In the genomic region with DNA sequence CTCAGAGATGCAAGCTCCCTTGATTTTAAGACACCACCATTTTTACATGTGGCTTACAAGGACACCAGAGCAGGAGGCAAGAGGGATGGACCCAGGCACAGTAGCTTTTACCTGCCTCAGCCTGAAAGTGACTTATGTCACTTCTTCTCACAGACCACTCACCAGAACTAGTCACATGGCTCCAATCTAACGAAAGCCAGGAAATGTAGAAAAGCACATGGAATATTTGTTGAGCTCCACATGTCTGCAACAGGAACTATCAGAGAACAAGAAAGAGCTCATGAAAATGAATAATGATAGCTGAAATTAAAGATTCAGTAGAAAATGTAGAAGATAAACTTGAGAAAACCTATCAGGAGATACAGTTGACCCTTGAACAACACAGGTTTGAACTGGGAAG, we compare ENCODE assay signal across 4 cellular contexts.
A peak's percentile ranks its signal among the peaks of the same experiment; 100 is the strongest.
TF ChIP-seq lines count a peak whose summit lies in the region.

No MANE protein-coding gene starts in this region.

TF ChIP-seq in HepG2, 621 proteins besides CTCF, POLR2A, EP300 and RAD21:
- no peak for TF ChIP-seq SRY (CRISPR knock-in tag; IDR thresholded peaks at IDR 0.05)
- TF ChIP-seq, protein P1, sequence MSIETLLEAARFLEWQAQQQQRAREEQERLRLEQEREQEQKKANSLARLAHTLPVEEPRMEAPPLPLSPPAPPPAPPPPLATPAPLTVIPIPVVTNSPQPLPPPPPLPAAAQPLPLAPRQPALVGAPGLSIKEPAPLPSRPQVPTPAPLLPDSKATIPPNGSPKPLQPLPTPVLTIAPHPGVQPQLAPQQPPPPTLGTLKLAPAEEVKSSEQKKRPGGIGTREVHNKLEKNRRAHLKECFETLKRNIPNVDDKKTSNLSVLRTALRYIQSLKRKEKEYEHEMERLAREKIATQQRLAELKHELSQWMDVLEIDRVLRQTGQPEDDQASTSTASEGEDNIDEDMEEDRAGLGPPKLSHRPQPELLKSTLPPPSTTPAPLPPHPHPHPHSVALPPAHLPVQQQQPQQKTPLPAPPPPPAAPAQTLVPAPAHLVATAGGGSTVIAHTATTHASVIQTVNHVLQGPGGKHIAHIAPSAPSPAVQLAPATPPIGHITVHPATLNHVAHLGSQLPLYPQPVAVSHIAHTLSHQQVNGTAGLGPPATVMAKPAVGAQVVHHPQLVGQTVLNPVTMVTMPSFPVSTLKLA (IDR thresholded peaks at IDR 0.05), result peak; percentile 99

TF ChIP-seq in GM23338, 12 proteins besides CTCF, POLR2A, EP300 and RAD21 (continues in another document):
- TF ChIP-seq JUNB (IDR thresholded peaks at IDR 0.05; ENCODE audit: unreplicated experiment), result no peak
- no peak for TF ChIP-seq STAT1 (IDR thresholded peaks at IDR 0.05; ENCODE audit: unreplicated experiment)
- no peak for TF ChIP-seq EZH2 (IDR thresholded peaks at IDR 0.05; ENCODE audit: low read depth, unreplicated experiment)
- TF ChIP-seq EZH2phosphoT487 (IDR thresholded peaks at IDR 0.05; ENCODE audit: unreplicated experiment), result no peak
- TF ChIP-seq ZNF331 (CRISPR knock-in tag; IDR thresholded peaks at IDR 0.05; ENCODE audit: low read depth), result no peak
- TF ChIP-seq, protein P2, sequence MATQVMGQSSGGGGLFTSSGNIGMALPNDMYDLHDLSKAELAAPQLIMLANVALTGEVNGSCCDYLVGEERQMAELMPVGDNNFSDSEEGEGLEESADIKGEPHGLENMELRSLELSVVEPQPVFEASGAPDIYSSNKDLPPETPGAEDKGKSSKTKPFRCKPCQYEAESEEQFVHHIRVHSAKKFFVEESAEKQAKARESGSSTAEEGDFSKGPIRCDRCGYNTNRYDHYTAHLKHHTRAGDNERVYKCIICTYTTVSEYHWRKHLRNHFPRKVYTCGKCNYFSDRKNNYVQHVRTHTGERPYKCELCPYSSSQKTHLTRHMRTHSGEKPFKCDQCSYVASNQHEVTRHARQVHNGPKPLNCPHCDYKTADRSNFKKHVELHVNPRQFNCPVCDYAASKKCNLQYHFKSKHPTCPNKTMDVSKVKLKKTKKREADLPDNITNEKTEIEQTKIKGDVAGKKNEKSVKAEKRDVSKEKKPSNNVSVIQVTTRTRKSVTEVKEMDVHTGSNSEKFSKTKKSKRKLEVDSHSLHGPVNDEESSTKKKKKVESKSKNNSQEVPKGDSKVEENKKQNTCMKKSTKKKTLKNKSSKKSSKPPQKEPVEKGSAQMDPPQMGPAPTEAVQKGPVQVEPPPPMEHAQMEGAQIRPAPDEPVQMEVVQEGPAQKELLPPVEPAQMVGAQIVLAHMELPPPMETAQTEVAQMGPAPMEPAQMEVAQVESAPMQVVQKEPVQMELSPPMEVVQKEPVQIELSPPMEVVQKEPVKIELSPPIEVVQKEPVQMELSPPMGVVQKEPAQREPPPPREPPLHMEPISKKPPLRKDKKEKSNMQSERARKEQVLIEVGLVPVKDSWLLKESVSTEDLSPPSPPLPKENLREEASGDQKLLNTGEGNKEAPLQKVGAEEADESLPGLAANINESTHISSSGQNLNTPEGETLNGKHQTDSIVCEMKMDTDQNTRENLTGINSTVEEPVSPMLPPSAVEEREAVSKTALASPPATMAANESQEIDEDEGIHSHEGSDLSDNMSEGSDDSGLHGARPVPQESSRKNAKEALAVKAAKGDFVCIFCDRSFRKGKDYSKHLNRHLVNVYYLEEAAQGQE (IDR thresholded peaks at IDR 0.05; ENCODE audit: unreplicated experiment), result no peak

TF ChIP-seq in H1, 55 proteins besides CTCF, POLR2A, EP300 and RAD21:
- TF ChIP-seq BRCA1 (IDR thresholded peaks at IDR 0.05; ENCODE audit: low read depth, low read length), result no peak
- no peak for TF ChIP-seq SUZ12 (IDR thresholded peaks at IDR 0.05; ENCODE audit: low read length)
- TF ChIP-seq, protein P3, sequence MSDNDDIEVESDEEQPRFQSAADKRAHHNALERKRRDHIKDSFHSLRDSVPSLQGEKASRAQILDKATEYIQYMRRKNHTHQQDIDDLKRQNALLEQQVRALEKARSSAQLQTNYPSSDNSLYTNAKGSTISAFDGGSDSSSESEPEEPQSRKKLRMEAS (IDR thresholded peaks at IDR 0.05), result no peak
- TF ChIP-seq GTF2F1 (IDR thresholded peaks at IDR 0.05; ENCODE audit: borderline replicate concordance, low read depth, low read length), result no peak
- TF ChIP-seq TCF12 (IDR thresholded peaks at IDR 0.05; ENCODE audit: low read depth, low read length), result no peak
- no peak for TF ChIP-seq CHD2 (IDR thresholded peaks at IDR 0.05; ENCODE audit: low read length)
- TF ChIP-seq, protein P4, sequence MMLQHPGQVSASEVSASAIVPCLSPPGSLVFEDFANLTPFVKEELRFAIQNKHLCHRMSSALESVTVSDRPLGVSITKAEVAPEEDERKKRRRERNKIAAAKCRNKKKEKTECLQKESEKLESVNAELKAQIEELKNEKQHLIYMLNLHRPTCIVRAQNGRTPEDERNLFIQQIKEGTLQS (IDR thresholded peaks at IDR 0.05; ENCODE audit: insufficient read depth, low read depth, low read length), result no peak
- no peak for TF ChIP-seq SAP30 (IDR thresholded peaks at IDR 0.05; ENCODE audit: insufficient read depth, insufficient replicate concordance, low read length)
- TF ChIP-seq CBX8 (IDR thresholded peaks at IDR 0.05; ENCODE audit: borderline replicate concordance, low read depth, low read length), result no peak
- no peak for TF ChIP-seq SIX5 (IDR thresholded peaks at IDR 0.05; ENCODE audit: low read depth, low read length)
- no peak for TF ChIP-seq SP1 (IDR thresholded peaks at IDR 0.05; ENCODE audit: low read depth, low read length)
- TF ChIP-seq CHD1 (IDR thresholded peaks at IDR 0.05; ENCODE audit: low read depth, low read length), result no peak

TF ChIP-seq in WTC11, 78 proteins besides CTCF, POLR2A, EP300 and RAD21:
- TF ChIP-seq TEAD1 (CRISPR knock-in tag; IDR thresholded peaks at IDR 0.05) (no peak), ZNF219 (CRISPR knock-in tag; IDR thresholded peaks at IDR 0.05; ENCODE audit: borderline replicate concordance) (no peak), SP1 (CRISPR knock-in tag; conservative IDR thresholded peaks at IDR 0.05) (no peak), ELF4 (CRISPR knock-in tag; IDR thresholded peaks at IDR 0.05; ENCODE audit: low read depth) (no peak), ZNF263 (CRISPR knock-in tag; IDR thresholded peaks at IDR 0.05; ENCODE audit: low read depth) (no peak)
- TF ChIP-seq, protein P4 (CRISPR knock-in tag; conservative IDR thresholded peaks at IDR 0.05), result no peak
- TF ChIP-seq, protein P5, sequence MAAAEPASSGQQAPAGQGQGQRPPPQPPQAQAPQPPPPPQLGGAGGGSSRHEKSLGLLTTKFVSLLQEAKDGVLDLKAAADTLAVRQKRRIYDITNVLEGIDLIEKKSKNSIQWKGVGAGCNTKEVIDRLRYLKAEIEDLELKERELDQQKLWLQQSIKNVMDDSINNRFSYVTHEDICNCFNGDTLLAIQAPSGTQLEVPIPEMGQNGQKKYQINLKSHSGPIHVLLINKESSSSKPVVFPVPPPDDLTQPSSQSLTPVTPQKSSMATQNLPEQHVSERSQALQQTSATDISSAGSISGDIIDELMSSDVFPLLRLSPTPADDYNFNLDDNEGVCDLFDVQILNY (CRISPR knock-in tag; IDR thresholded peaks at IDR 0.05), result no peak
- TF ChIP-seq, protein P6, sequence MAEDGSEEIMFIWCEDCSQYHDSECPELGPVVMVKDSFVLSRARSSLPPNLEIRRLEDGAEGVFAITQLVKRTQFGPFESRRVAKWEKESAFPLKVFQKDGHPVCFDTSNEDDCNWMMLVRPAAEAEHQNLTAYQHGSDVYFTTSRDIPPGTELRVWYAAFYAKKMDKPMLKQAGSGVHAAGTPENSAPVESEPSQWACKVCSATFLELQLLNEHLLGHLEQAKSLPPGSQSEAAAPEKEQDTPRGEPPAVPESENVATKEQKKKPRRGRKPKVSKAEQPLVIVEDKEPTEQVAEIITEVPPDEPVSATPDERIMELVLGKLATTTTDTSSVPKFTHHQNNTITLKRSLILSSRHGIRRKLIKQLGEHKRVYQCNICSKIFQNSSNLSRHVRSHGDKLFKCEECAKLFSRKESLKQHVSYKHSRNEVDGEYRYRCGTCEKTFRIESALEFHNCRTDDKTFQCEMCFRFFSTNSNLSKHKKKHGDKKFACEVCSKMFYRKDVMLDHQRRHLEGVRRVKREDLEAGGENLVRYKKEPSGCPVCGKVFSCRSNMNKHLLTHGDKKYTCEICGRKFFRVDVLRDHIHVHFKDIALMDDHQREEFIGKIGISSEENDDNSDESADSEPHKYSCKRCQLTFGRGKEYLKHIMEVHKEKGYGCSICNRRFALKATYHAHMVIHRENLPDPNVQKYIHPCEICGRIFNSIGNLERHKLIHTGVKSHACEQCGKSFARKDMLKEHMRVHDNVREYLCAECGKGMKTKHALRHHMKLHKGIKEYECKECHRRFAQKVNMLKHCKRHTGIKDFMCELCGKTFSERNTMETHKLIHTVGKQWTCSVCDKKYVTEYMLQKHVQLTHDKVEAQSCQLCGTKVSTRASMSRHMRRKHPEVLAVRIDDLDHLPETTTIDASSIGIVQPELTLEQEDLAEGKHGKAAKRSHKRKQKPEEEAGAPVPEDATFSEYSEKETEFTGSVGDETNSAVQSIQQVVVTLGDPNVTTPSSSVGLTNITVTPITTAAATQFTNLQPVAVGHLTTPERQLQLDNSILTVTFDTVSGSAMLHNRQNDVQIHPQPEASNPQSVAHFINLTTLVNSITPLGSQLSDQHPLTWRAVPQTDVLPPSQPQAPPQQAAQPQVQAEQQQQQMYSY (CRISPR knock-in tag; IDR thresholded peaks at IDR 0.05), result no peak
- TF ChIP-seq, protein P7, sequence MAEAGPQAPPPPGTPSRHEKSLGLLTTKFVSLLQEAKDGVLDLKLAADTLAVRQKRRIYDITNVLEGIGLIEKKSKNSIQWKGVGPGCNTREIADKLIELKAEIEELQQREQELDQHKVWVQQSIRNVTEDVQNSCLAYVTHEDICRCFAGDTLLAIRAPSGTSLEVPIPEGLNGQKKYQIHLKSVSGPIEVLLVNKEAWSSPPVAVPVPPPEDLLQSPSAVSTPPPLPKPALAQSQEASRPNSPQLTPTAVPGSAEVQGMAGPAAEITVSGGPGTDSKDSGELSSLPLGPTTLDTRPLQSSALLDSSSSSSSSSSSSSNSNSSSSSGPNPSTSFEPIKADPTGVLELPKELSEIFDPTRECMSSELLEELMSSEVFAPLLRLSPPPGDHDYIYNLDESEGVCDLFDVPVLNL (CRISPR knock-in tag; IDR thresholded peaks at IDR 0.05; ENCODE audit: borderline replicate concordance, low read depth), result no peak
- TF ChIP-seq, protein P8, sequence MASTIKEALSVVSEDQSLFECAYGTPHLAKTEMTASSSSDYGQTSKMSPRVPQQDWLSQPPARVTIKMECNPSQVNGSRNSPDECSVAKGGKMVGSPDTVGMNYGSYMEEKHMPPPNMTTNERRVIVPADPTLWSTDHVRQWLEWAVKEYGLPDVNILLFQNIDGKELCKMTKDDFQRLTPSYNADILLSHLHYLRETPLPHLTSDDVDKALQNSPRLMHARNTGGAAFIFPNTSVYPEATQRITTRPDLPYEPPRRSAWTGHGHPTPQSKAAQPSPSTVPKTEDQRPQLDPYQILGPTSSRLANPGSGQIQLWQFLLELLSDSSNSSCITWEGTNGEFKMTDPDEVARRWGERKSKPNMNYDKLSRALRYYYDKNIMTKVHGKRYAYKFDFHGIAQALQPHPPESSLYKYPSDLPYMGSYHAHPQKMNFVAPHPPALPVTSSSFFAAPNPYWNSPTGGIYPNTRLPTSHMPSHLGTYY (CRISPR knock-in tag; IDR thresholded peaks at IDR 0.05), result no peak
- TF ChIP-seq, protein P9, sequence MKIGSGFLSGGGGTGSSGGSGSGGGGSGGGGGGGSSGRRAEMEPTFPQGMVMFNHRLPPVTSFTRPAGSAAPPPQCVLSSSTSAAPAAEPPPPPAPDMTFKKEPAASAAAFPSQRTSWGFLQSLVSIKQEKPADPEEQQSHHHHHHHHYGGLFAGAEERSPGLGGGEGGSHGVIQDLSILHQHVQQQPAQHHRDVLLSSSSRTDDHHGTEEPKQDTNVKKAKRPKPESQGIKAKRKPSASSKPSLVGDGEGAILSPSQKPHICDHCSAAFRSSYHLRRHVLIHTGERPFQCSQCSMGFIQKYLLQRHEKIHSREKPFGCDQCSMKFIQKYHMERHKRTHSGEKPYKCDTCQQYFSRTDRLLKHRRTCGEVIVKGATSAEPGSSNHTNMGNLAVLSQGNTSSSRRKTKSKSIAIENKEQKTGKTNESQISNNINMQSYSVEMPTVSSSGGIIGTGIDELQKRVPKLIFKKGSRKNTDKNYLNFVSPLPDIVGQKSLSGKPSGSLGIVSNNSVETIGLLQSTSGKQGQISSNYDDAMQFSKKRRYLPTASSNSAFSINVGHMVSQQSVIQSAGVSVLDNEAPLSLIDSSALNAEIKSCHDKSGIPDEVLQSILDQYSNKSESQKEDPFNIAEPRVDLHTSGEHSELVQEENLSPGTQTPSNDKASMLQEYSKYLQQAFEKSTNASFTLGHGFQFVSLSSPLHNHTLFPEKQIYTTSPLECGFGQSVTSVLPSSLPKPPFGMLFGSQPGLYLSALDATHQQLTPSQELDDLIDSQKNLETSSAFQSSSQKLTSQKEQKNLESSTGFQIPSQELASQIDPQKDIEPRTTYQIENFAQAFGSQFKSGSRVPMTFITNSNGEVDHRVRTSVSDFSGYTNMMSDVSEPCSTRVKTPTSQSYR (CRISPR knock-in tag; IDR thresholded peaks at IDR 0.05), result no peak
